ENCODE assay signal across 1 cellular context in the genomic region with DNA sequence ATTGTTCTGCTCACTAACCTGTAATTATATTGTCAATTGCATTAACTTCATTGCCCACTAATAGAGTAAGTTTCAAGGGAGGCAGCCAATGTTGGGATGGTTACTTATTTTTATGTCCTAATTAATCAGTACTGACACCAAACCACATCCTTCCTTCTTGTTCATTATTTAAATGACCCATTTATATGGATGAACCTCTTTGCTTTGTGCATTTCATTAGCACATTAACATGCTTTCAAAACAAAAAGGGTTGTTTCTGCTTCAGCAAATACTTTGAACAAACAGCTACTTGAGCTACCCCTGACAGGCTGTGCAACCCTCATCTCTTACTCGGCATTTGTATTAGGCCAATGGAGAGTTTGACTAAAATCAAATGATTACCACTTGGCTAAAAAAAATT.
TF ChIP-seq lines count a peak whose summit lies in the region.

No MANE protein-coding gene starts in this region.

TF ChIP-seq in GM23338, 12 proteins besides CTCF, POLR2A, EP300 and RAD21 (continued from another document):
- TF ChIP-seq, protein P1, sequence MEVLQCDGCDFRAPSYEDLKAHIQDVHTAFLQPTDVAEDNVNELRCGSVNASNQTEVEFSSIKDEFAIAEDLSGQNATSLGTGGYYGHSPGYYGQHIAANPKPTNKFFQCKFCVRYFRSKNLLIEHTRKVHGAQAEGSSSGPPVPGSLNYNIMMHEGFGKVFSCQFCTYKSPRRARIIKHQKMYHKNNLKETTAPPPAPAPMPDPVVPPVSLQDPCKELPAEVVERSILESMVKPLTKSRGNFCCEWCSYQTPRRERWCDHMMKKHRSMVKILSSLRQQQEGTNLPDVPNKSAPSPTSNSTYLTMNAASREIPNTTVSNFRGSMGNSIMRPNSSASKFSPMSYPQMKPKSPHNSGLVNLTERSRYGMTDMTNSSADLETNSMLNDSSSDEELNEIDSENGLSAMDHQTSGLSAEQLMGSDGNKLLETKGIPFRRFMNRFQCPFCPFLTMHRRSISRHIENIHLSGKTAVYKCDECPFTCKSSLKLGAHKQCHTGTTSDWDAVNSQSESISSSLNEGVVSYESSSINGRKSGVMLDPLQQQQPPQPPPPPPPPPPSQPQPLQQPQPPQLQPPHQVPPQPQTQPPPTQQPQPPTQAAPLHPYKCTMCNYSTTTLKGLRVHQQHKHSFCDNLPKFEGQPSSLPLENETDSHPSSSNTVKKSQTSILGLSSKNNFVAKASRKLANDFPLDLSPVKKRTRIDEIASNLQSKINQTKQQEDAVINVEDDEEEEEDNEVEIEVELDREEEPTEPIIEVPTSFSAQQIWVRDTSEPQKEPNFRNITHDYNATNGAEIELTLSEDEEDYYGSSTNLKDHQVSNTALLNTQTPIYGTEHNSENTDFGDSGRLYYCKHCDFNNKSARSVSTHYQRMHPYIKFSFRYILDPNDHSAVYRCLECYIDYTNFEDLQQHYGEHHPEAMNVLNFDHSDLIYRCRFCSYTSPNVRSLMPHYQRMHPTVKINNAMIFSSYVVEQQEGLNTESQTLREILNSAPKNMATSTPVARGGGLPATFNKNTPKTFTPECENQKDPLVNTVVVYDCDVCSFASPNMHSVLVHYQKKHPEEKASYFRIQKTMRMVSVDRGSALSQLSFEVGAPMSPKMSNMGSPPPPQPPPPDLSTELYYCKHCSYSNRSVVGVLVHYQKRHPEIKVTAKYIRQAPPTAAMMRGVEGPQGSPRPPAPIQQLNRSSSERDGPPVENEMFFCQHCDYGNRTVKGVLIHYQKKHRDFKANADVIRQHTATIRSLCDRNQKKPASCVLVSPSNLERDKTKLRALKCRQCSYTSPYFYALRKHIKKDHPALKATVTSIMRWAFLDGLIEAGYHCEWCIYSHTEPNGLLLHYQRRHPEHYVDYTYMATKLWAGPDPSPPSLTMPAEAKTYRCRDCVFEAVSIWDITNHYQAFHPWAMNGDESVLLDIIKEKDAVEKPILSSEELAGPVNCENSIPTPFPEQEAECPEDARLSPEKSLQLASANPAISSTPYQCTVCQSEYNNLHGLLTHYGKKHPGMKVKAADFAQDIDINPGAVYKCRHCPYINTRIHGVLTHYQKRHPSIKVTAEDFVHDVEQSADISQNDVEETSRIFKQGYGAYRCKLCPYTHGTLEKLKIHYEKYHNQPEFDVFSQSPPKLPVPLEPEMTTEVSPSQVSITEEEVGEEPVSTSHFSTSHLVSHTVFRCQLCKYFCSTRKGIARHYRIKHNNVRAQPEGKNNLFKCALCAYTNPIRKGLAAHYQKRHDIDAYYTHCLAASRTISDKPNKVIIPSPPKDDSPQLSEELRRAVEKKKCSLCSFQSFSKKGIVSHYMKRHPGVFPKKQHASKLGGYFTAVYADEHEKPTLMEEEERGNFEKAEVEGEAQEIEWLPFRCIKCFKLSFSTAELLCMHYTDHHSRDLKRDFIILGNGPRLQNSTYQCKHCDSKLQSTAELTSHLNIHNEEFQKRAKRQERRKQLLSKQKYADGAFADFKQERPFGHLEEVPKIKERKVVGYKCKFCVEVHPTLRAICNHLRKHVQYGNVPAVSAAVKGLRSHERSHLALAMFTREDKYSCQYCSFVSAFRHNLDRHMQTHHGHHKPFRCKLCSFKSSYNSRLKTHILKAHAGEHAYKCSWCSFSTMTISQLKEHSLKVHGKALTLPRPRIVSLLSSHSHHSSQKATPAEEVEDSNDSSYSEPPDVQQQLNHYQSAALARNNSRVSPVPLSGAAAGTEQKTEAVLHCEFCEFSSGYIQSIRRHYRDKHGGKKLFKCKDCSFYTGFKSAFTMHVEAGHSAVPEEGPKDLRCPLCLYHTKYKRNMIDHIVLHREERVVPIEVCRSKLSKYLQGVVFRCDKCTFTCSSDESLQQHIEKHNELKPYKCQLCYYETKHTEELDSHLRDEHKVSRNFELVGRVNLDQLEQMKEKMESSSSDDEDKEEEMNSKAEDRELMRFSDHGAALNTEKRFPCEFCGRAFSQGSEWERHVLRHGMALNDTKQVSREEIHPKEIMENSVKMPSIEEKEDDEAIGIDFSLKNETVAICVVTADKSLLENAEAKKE (CRISPR knock-in tag; IDR thresholded peaks at IDR 0.05): no peak
